In genomic region chr19:2083174-2083854, GRCh38 we compare ENCODE assay signal across 9 cellular contexts. TPM values are rescaled to one million over a fixed set of nuclear protein-coding genes. Genes with fewer than 3 reads are reported as not detected.
A peak's percentile ranks its signal among the peaks of the same experiment; 100 is the strongest.
DNase-seq lines count a peak whose midpoint lies in the region; ATAC-seq, FAIRE-seq and TF ChIP-seq lines count a peak whose summit lies in the region.
"Had no signal": no experiment of that assay in that cellular context is flagged by ENCODE, and none has a peak within 500 bp of the region (broad histone marks: within the 10 kb centered on the region; RNA-seq: fewer than 3 reads in every experiment).

No MANE protein-coding gene starts in this region.

- peak overlapping the region in 1 of 2 donors; percentile 66 for H3K27ac ChIP-seq in lung (ENCODE audit: low read depth in 1 of 2, low read length in 1 of 2)
- no peak overlapping the region for H3K27ac ChIP-seq in urinary bladder (ENCODE audit: low read depth)
- no peak overlapping the region for H3K27ac ChIP-seq in kidney (ENCODE audit: low read depth in 2 of 2, low read length in 2 of 2)

- H3K4me3 ChIP-seq in lung: peak overlapping the region; percentile 3
- peak overlapping the region; percentile 3 for H3K4me3 ChIP-seq in urinary bladder (ENCODE audit: low read depth, low read length)
- H3K4me3 ChIP-seq in kidney (ENCODE audit: low read length in 2 of 2): no peak overlapping the region

- ATAC-seq in Right ventricle myocardium superior (ENCODE audit: poor library complexity) (peak; percentile 19), lung (ENCODE audit: insufficient read depth, low FRiP score) (peak; percentile 37)

- intact Hi-C loops in Right ventricle myocardium superior (cut with DNase I) (no loop called here), cardiac septum (cut with DNase I) (no loop called here), kidney (cut with DNase I) (no loop called here)

- WGBS in lung, 2 donors: 40 to 55% methylated on average over 19 to 20 of the region's 20 CpGs
- WGBS in urinary bladder: 69% methylated on average over 20 of the region's 20 CpGs

- H3K36me3 ChIP-seq in lung (ENCODE audit: control insufficient read depth in 2 of 2, insufficient read depth in 2 of 2, low read length in 2 of 2): peaks cover 0 to 29% of the 10 kb centered on the region in 2 donors
- peaks cover 2% of the 10 kb centered on the region for H3K36me3 ChIP-seq in urinary bladder (ENCODE audit: insufficient read depth)
- peaks cover 0 to 6% of the 10 kb centered on the region in 2 donors for H3K36me3 ChIP-seq in kidney (ENCODE audit: control insufficient read depth in 1 of 2, insufficient read depth in 2 of 2, low read length in 2 of 2)

- no peaks in the 10 kb centered on the region for H3K27me3 ChIP-seq in lung (ENCODE audit: control insufficient read depth, insufficient read depth)

- TF ChIP-seq CTCF in lung (IDR thresholded peaks at IDR 0.05; ENCODE audit: control extremely low read depth, extremely low read depth) (no peak), kidney (IDR thresholded peaks at IDR 0.05; ENCODE audit: borderline replicate concordance, extremely low read depth, insufficient read depth) (no peak)

- H3K9ac ChIP-seq in kidney (ENCODE audit: low read length in 2 of 2): no peak overlapping the region

- peaks cover 0 to 21% of the 10 kb centered on the region in 2 donors for H3K4me1 ChIP-seq in lung (ENCODE audit: control insufficient read depth in 2 of 2, insufficient read depth in 2 of 2, low read length in 2 of 2)
- H3K4me1 ChIP-seq in urinary bladder (ENCODE audit: insufficient read depth): no peaks in the 10 kb centered on the region
- peaks cover 0 to 2% of the 10 kb centered on the region in 2 donors for H3K4me1 ChIP-seq in kidney (ENCODE audit: control insufficient read depth in 1 of 2, insufficient read depth in 1 of 2, low read depth in 1 of 2, low read length in 2 of 2)

- no peak for DNase-seq in Right ventricle myocardium superior
- no peak for DNase-seq in cardiac septum (ENCODE audit: low spot score)
- peak; percentile 58 for DNase-seq in activated T-cell treated with anti-CD3 and anti-CD28 coated beads for 48 hours (ENCODE audit: low read depth)
- no peak for DNase-seq in lung (ENCODE audit: low spot score)
- no peak for DNase-seq in kidney
- DNase-seq in SKM-1 treated with dmso at 0.1 percent for 144 hours (lab: John Stamatoyannopoulos, UW; ENCODE audit: unreplicated experiment): no peak
- DNase-seq in nucleus accumbens (lab: John Stamatoyannopoulos, UW): no peak

- no peak for FAIRE-seq in kidney (lab: Jason Lieb, UNC)
- FAIRE-seq: TTC549 had no signal

- H3K9me3 ChIP-seq in lung (ENCODE audit: control insufficient read depth in 2 of 2, insufficient read depth in 1 of 2, low read length in 1 of 2) (no peaks in the 10 kb centered on the region), kidney (ENCODE audit: control insufficient read depth in 1 of 2, low read length in 2 of 2) (no peaks in the 10 kb centered on the region)

RNA-seq across cellular contexts. Expression of gene MOB3A, which starts 12.8 kb away (rescaled TPM):
- 15.6 TPM for total RNA-seq in Right ventricle myocardium superior
- total RNA-seq in cardiac septum: 17.0 TPM
- 10 to 100 TPM; 45.2 to 86.6 TPM for total RNA-seq in lung
- 10 to 100 TPM; 17.7 to 44.9 TPM for polyA plus RNA-seq in lung
- total RNA-seq in urinary bladder: 15.9 TPM
- 40.1 TPM for polyA plus RNA-seq in urinary bladder
- total RNA-seq in kidney: 59.7 TPM
- polyA plus RNA-seq in kidney (ENCODE audit: insufficient read depth, low read depth, low replicate concordance): 16.9 TPM

RNA-seq across cellular contexts. Expression of gene IZUMO4, which starts 13.4 kb away (rescaled TPM):
- 1.7 TPM for total RNA-seq in Right ventricle myocardium superior
- 4.3 TPM for total RNA-seq in cardiac septum
- 1 to 10 TPM; 5.0 to 8.4 TPM for total RNA-seq in lung
- polyA plus RNA-seq in lung: 1 to 10 TPM; 6.1 to 9.8 TPM
- total RNA-seq in urinary bladder: 1.5 TPM
- 9.2 TPM for polyA plus RNA-seq in urinary bladder
- total RNA-seq in kidney: 4.3 TPM
- polyA plus RNA-seq in kidney (ENCODE audit: insufficient read depth, low read depth, low replicate concordance): 8.9 TPM

RNA-seq across cellular contexts. Expression of gene MKNK2, which starts 32.3 kb away (rescaled TPM):
- 238 TPM for total RNA-seq in Right ventricle myocardium superior
- total RNA-seq in cardiac septum: 122 TPM
- 100 to 1,000 TPM; 107 to 333 TPM for total RNA-seq in lung
- 100 to 1,000 TPM; 132 to 189 TPM for polyA plus RNA-seq in lung
- 21.5 TPM for total RNA-seq in urinary bladder
- polyA plus RNA-seq in urinary bladder: 144 TPM
- 190 TPM for total RNA-seq in kidney
- 67.2 TPM for polyA plus RNA-seq in kidney (ENCODE audit: insufficient read depth, low read depth, low replicate concordance)

Comparison
In these comparisons a context has a peak if more than half of its experiments do, and no peak if none do; other contexts are left out.
1. H3K4me3 ChIP-seq: peak in lung (single experiment) and urinary bladder (single experiment); none in kidney (0 of 2).